1 cellular context compared by ENCODE assay signal in the genomic region with DNA sequence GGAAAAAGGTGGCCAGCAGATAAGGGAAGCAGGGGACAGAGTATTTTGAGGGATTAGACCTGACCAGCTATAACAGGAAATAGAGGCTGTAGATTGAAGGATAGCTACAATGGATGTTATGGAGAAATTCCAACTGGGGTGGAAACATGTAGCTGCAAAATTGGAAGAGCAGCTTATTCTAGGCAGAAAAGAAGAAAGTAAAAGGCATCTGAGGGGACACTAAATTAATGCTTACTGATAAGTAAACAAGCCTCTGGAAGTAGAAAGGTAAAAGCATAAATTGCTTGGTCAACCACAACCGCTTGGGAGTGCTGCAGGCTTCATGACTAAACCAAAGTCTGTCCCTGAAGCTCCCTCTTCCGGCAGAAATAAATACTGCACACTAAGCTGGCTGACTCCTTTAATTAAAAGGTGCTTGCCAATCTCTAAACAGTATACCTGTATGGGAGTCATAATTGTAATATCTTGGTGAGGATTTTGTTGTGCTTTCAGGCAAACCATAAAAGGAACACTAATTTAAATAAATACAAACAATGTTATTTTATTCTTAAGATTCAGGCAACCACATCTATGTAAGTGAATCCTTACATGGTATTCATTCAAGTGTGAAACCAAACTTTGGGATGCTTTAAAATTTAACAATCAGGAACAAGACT.
TF ChIP-seq lines count a peak whose summit lies in the region.

No MANE protein-coding gene starts in this region.

TF ChIP-seq in GM12878, 131 proteins besides CTCF, POLR2A, EP300 and RAD21 (continued from another document and continues in another):
- TF ChIP-seq E2F8 (IDR thresholded peaks at IDR 0.05; ENCODE audit: low read depth, partially characterized antibody) (peak; percentile 57), SIN3A (IDR thresholded peaks at IDR 0.05; ENCODE audit: low read depth, low read length) (no peak), FOXM1 (IDR thresholded peaks at IDR 0.05; ENCODE audit: low read depth, low read length) (peak; percentile 90), IRF4 (IDR thresholded peaks at IDR 0.05; ENCODE audit: low read depth, low read length) (peak; percentile 55; the same call in 1 of the 2 replicates), ZNF384 (IDR thresholded peaks at IDR 0.05; ENCODE audit: borderline replicate concordance, low read depth, low read length) (peak; percentile 4; the same call in 1 of the 2 replicates), MLLT1 (IDR thresholded peaks at IDR 0.05) (peak; percentile 54; the same call in 1 of the 2 replicates), SUZ12 (IDR thresholded peaks at IDR 0.05; ENCODE audit: unreplicated experiment) (no peak), ZZZ3 (IDR thresholded peaks at IDR 0.05; ENCODE audit: control insufficient read depth, insufficient read length, low read depth) (no peak), KLF5 (IDR thresholded peaks at IDR 0.05; ENCODE audit: partially characterized antibody) (peak; percentile 35), HDAC6 (IDR thresholded peaks at IDR 0.05; ENCODE audit: unreplicated experiment) (no peak), MTA2 (IDR thresholded peaks at IDR 0.05; ENCODE audit: low read depth) (no peak; the same call in 1 of the 2 replicates), MXI1 (IDR thresholded peaks at IDR 0.05; ENCODE audit: low read depth, low read length) (no peak), ZNF274 (IDR thresholded peaks at IDR 0.05; ENCODE audit: insufficient read depth, insufficient read length) (no peak), BMI1 (IDR thresholded peaks at IDR 0.05; ENCODE audit: borderline replicate concordance) (no peak), BHLHE40 (IDR thresholded peaks at IDR 0.05; ENCODE audit: borderline replicate concordance in 1 of 2, low read depth in 2 of 2, low read length in 1 of 2) (peak in 1 of 2 experiments; percentile 61; a peak in 2 of 4 replicates), RELA (IDR thresholded peaks at IDR 0.05; ENCODE audit: borderline replicate concordance, partially characterized antibody) (no peak), EED (IDR thresholded peaks at IDR 0.05; ENCODE audit: low read depth) (no peak), LARP7 (IDR thresholded peaks at IDR 0.05) (no peak), SRF (IDR thresholded peaks at IDR 0.05; ENCODE audit: low read depth in 2 of 2, low read length in 2 of 2) (no peak), RB1 (IDR thresholded peaks at IDR 0.05; ENCODE audit: borderline replicate concordance) (peak; percentile 58; the same call in 1 of the 2 replicates), POLR2AphosphoS5 (IDR thresholded peaks at IDR 0.05; ENCODE audit: low read length) (no peak), YY1 (IDR thresholded peaks at IDR 0.05; ENCODE audit: low read depth, low read length) (peak; percentile 82), ATF7 (IDR thresholded peaks at IDR 0.05; ENCODE audit: low read depth) (peak; percentile 54; the same call in 1 of the 2 replicates), ATF2 (IDR thresholded peaks at IDR 0.05; ENCODE audit: low read length) (no peak), SMC3 (IDR thresholded peaks at IDR 0.05; ENCODE audit: borderline replicate concordance, low read length) (peak; percentile 94), YBX1 (IDR thresholded peaks at IDR 0.05) (no peak), MEF2A (IDR thresholded peaks at IDR 0.05; ENCODE audit: insufficient read depth, low read depth, low read length) (0 out of 2 replicates have a peak, but pooled peaks have one; percentile 30), ZSCAN29 (IDR thresholded peaks at IDR 0.05) (no peak), TBL1XR1 (IDR thresholded peaks at IDR 0.05; ENCODE audit: low read depth, low read length) (peak; percentile 61; the same call in 1 of the 2 replicates), STAT3 (IDR thresholded peaks at IDR 0.05; ENCODE audit: low read depth, low read length) (0 out of 2 replicates have a peak, but pooled peaks have one; percentile 82), TCF12 (IDR thresholded peaks at IDR 0.05; ENCODE audit: low read depth, low read length) (0 out of 2 replicates have a peak, but pooled peaks have one; percentile 13), SMAD5 (IDR thresholded peaks at IDR 0.05; ENCODE audit: low read depth) (no peak), IKZF2 (IDR thresholded peaks at IDR 0.05) (peak in 1 of 2 experiments; percentile 36; a peak in 2 of 4 replicates), RUNX3 (IDR thresholded peaks at IDR 0.05; ENCODE audit: low read length) (peak; percentile 99)
- TF ChIP-seq, protein P1, sequence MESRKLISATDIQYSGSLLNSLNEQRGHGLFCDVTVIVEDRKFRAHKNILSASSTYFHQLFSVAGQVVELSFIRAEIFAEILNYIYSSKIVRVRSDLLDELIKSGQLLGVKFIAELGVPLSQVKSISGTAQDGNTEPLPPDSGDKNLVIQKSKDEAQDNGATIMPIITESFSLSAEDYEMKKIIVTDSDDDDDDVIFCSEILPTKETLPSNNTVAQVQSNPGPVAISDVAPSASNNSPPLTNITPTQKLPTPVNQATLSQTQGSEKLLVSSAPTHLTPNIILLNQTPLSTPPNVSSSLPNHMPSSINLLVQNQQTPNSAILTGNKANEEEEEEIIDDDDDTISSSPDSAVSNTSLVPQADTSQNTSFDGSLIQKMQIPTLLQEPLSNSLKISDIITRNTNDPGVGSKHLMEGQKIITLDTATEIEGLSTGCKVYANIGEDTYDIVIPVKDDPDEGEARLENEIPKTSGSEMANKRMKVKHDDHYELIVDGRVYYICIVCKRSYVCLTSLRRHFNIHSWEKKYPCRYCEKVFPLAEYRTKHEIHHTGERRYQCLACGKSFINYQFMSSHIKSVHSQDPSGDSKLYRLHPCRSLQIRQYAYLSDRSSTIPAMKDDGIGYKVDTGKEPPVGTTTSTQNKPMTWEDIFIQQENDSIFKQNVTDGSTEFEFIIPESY (IDR thresholded peaks at IDR 0.05), result no peak
- TF ChIP-seq, protein P2, sequence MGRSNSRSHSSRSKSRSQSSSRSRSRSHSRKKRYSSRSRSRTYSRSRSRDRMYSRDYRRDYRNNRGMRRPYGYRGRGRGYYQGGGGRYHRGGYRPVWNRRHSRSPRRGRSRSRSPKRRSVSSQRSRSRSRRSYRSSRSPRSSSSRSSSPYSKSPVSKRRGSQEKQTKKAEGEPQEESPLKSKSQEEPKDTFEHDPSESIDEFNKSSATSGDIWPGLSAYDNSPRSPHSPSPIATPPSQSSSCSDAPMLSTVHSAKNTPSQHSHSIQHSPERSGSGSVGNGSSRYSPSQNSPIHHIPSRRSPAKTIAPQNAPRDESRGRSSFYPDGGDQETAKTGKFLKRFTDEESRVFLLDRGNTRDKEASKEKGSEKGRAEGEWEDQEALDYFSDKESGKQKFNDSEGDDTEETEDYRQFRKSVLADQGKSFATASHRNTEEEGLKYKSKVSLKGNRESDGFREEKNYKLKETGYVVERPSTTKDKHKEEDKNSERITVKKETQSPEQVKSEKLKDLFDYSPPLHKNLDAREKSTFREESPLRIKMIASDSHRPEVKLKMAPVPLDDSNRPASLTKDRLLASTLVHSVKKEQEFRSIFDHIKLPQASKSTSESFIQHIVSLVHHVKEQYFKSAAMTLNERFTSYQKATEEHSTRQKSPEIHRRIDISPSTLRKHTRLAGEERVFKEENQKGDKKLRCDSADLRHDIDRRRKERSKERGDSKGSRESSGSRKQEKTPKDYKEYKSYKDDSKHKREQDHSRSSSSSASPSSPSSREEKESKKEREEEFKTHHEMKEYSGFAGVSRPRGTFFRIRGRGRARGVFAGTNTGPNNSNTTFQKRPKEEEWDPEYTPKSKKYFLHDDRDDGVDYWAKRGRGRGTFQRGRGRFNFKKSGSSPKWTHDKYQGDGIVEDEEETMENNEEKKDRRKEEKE (IDR thresholded peaks at IDR 0.05), result no peak
- TF ChIP-seq, protein P3, sequence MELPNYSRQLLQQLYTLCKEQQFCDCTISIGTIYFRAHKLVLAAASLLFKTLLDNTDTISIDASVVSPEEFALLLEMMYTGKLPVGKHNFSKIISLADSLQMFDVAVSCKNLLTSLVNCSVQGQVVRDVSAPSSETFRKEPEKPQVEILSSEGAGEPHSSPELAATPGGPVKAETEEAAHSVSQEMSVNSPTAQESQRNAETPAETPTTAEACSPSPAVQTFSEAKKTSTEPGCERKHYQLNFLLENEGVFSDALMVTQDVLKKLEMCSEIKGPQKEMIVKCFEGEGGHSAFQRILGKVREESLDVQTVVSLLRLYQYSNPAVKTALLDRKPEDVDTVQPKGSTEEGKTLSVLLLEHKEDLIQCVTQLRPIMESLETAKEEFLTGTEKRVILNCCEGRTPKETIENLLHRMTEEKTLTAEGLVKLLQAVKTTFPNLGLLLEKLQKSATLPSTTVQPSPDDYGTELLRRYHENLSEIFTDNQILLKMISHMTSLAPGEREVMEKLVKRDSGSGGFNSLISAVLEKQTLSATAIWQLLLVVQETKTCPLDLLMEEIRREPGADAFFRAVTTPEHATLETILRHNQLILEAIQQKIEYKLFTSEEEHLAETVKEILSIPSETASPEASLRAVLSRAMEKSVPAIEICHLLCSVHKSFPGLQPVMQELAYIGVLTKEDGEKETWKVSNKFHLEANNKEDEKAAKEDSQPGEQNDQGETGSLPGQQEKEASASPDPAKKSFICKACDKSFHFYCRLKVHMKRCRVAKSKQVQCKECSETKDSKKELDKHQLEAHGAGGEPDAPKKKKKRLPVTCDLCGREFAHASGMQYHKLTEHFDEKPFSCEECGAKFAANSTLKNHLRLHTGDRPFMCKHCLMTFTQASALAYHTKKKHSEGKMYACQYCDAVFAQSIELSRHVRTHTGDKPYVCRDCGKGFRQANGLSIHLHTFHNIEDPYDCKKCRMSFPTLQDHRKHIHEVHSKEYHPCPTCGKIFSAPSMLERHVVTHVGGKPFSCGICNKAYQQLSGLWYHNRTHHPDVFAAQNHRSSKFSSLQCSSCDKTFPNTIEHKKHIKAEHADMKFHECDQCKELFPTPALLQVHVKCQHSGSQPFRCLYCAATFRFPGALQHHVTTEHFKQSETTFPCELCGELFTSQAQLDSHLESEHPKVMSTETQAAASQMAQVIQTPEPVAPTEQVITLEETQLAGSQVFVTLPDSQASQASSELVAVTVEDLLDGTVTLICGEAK (IDR thresholded peaks at IDR 0.05; ENCODE audit: borderline replicate concordance), result no peak
- TF ChIP-seq, protein P4, sequence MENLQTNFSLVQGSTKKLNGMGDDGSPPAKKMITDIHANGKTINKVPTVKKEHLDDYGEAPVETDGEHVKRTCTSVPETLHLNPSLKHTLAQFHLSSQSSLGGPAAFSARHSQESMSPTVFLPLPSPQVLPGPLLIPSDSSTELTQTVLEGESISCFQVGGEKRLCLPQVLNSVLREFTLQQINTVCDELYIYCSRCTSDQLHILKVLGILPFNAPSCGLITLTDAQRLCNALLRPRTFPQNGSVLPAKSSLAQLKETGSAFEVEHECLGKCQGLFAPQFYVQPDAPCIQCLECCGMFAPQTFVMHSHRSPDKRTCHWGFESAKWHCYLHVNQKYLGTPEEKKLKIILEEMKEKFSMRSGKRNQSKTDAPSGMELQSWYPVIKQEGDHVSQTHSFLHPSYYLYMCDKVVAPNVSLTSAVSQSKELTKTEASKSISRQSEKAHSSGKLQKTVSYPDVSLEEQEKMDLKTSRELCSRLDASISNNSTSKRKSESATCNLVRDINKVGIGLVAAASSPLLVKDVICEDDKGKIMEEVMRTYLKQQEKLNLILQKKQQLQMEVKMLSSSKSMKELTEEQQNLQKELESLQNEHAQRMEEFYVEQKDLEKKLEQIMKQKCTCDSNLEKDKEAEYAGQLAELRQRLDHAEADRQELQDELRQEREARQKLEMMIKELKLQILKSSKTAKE (IDR thresholded peaks at IDR 0.05; ENCODE audit: low read depth, poor library complexity, severe bottlenecking), result peak; percentile 75
- TF ChIP-seq, protein P5, sequence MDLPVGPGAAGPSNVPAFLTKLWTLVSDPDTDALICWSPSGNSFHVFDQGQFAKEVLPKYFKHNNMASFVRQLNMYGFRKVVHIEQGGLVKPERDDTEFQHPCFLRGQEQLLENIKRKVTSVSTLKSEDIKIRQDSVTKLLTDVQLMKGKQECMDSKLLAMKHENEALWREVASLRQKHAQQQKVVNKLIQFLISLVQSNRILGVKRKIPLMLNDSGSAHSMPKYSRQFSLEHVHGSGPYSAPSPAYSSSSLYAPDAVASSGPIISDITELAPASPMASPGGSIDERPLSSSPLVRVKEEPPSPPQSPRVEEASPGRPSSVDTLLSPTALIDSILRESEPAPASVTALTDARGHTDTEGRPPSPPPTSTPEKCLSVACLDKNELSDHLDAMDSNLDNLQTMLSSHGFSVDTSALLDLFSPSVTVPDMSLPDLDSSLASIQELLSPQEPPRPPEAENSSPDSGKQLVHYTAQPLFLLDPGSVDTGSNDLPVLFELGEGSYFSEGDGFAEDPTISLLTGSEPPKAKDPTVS (IDR thresholded peaks at IDR 0.05; ENCODE audit: low read depth, low read length), result 0 out of 2 replicates have a peak, but pooled peaks have one; percentile 53
